In genomic region chr11:63920870-63921417, GRCh38 we compare ENCODE assay signal across 8 cellular contexts. TPM values are rescaled to one million over a fixed set of nuclear protein-coding genes. Genes with fewer than 3 reads are reported as not detected.
DNase-seq lines count a peak whose midpoint lies in the region; ATAC-seq and TF ChIP-seq lines count a peak whose summit lies in the region.

No MANE protein-coding gene starts in this region.

- POLR2A ChIA-PET in PC-3 (lab: Charles Lee; ENCODE audit: unreplicated experiment) = no interaction called here

- no peak overlapping the region for H3K9ac ChIP-seq in smooth muscle cell (ENCODE audit: low read depth)
- H3K9ac ChIP-seq in PC-3 (ENCODE audit: low read length) = no peak overlapping the region

- H3K4me2 ChIP-seq in smooth muscle cell (peak overlapping the region; percentile 99), PC-3 (ENCODE audit: low read length) (no peak overlapping the region)

- H3K27ac ChIP-seq in smooth muscle cell (ENCODE audit: low read depth) = no peak overlapping the region
- H3K27ac ChIP-seq in PC-3 (ENCODE audit: low read length) = no peak overlapping the region
- H3K27ac ChIP-seq in suprapubic skin = no peak overlapping the region

- H3F3A ChIP-seq in smooth muscle cell (ENCODE audit: low read depth) = no peaks in the 10 kb centered on the region
- H3F3A ChIP-seq in PC-3 (ENCODE audit: low read length, unreplicated experiment) = no peaks in the 10 kb centered on the region

- 0 out of 2 replicates have a peak, but pooled peaks cover 3% of the 10 kb centered on the region for H3K9me2 ChIP-seq in PC-3 (replicated peaks; ENCODE audit: low read length)

- H4K20me1 ChIP-seq in smooth muscle cell (ENCODE audit: low read depth) = peaks cover under 1% of the 10 kb centered on the region
- H4K20me1 ChIP-seq in PC-3 (ENCODE audit: low read length) = no peaks in the 10 kb centered on the region

- intact Hi-C loops in PC-3 (cut with micrococcal nuclease) = no loop called here

- H3K4me3 ChIP-seq in fibroblast of pulmonary artery (replicated peaks; ENCODE audit: low read depth, low read length) (no peak overlapping the region), smooth muscle cell (no peak overlapping the region), PC-3 (ENCODE audit: low read length) (no peak overlapping the region), suprapubic skin (no peak overlapping the region)

- CTCF ChIA-PET in PC-3 (lab: Charles Lee) = no interaction called here

- no TSS peak for BruUV-seq in PC-3 (replicated peaks; lab: Mats Ljungman, UMichigan)

- H3K36me3 ChIP-seq in smooth muscle cell (ENCODE audit: low read depth) (no peaks in the 10 kb centered on the region), PC-3 (ENCODE audit: low read depth, low read length) (no peaks in the 10 kb centered on the region), suprapubic skin (no peaks in the 10 kb centered on the region)

- H3K9me3 ChIP-seq in smooth muscle cell (replicated peaks; ENCODE audit: low read depth) (no peaks in the 10 kb centered on the region), PC-3 (ENCODE audit: low read length) (no peaks in the 10 kb centered on the region), suprapubic skin (no peaks in the 10 kb centered on the region)

- TF ChIP-seq POLR2A in suprapubic skin (IDR thresholded peaks at IDR 0.05) = no peak

- DNase-seq in GM20000 (ENCODE audit: low spot score) (peak; percentile 71), fibroblast of pulmonary artery (ENCODE audit: low read depth) (no peak), smooth muscle cell (lab: John Stamatoyannopoulos, UW; ENCODE audit: unreplicated experiment) (no peak), PC-3 (no peak), GM03348 (ENCODE audit: low spot score) (no peak), GF-D8 (lab: John Stamatoyannopoulos, UW) (no peak), suprapubic skin (ENCODE audit: low spot score in 2 of 2) (no peak)
- peak; percentile 34 to 53 for DNase-seq in activated CD4-positive, alpha-beta T cell treated with anti-CD3 and anti-CD28 coated beads, Interleukin-2, amount 50 U/mL, for 48 hours

- no peaks in the 10 kb centered on the region for H3K79me2 ChIP-seq in smooth muscle cell (ENCODE audit: low read depth)
- no peaks in the 10 kb centered on the region for H3K79me2 ChIP-seq in PC-3 (ENCODE audit: low read length)

- H3K4me1 ChIP-seq in smooth muscle cell (ENCODE audit: low read depth) = peaks cover 36% of the 10 kb centered on the region
- peaks cover 15% of the 10 kb centered on the region for H3K4me1 ChIP-seq in PC-3 (ENCODE audit: insufficient read depth, low read length)
- H3K4me1 ChIP-seq in suprapubic skin = peaks cover 43% of the 10 kb centered on the region

- peak; percentile 42 for TF ChIP-seq CTCF in GM20000 (IDR thresholded peaks at IDR 0.05; ENCODE audit: extremely low read depth, missing control alignments)
- peak; percentile 52 for TF ChIP-seq CTCF in fibroblast of pulmonary artery (IDR thresholded peaks at IDR 0.05; ENCODE audit: low read length, missing control alignments)
- peak; percentile 57 for TF ChIP-seq CTCF in smooth muscle cell (IDR thresholded peaks at IDR 0.05; ENCODE audit: borderline replicate concordance, insufficient read depth, poor library complexity, severe bottlenecking)
- no peak for TF ChIP-seq CTCF in PC-3 (conservative IDR thresholded peaks at IDR 0.05; ENCODE audit: low read depth, low read length)
- no peak for TF ChIP-seq CTCF in suprapubic skin (IDR thresholded peaks at IDR 0.05)

- H3K27me3 ChIP-seq in smooth muscle cell (ENCODE audit: low read depth) (no peaks in the 10 kb centered on the region), PC-3 (ENCODE audit: low read length) (no peaks in the 10 kb centered on the region; the same call in 1 of the 2 replicates), suprapubic skin (no peaks in the 10 kb centered on the region)

- no peak for TF ChIP-seq EP300 in suprapubic skin (IDR thresholded peaks at IDR 0.05)

- WGBS in smooth muscle cell (ENCODE audit: low lambda C conversion rate) = 33% methylated on average over 14 of the region's 15 CpGs
- WGBS in suprapubic skin = 67% methylated on average over 8 of the region's 15 CpGs

- H2AFZ ChIP-seq in smooth muscle cell (ENCODE audit: low read depth) = no peak overlapping the region
- H2AFZ ChIP-seq in PC-3 (ENCODE audit: low read length) = no peak overlapping the region

- ATAC-seq in PC-3 = no peak

RNA-seq across cellular contexts. Expression of gene RCOR2, which starts 4.0 kb away (rescaled TPM):
- total RNA-seq in smooth muscle cell = 5.5 and 8.5 TPM in 2 replicates
- 8.3 and 8.7 TPM in 2 replicates for polyA plus RNA-seq in smooth muscle cell
- 1.2 and 1.4 TPM in 2 replicates for total RNA-seq in PC-3 (2014; rRNA removed)
- under 1 TPM in 2 of 4 donors, not detected in 2; 0.21 to 0.34 TPM for total RNA-seq in suprapubic skin

RNA-seq across cellular contexts. Expression of gene NAA40, which starts 17.9 kb away (rescaled TPM):
- 11.3 and 16.5 TPM in 2 replicates for total RNA-seq in smooth muscle cell
- 7.6 and 11.1 TPM in 2 replicates for polyA plus RNA-seq in smooth muscle cell
- 20.9 and 26.7 TPM in 2 replicates for total RNA-seq in PC-3 (2014; rRNA removed)
- total RNA-seq in suprapubic skin = 10 to 100 TPM in 1 of 4 donors, 1 to 10 TPM in 3; 5.4 to 19.2 (median 8.2) TPM

RNA-seq across cellular contexts. Expression of gene COX8A, which starts 53.5 kb away (rescaled TPM):
- total RNA-seq in smooth muscle cell (432 and 551 TPM in 2 replicates), PC-3 (2014; rRNA removed) (1,480 and 1,500 TPM in 2 replicates), suprapubic skin (100 to 1,000 TPM; 352 to 718 (median 708) TPM)
- 534 and 549 TPM in 2 replicates for polyA plus RNA-seq in smooth muscle cell

Comparison
In these comparisons a context has a peak if more than half of its experiments do, and no peak if none do; other contexts are left out.
1. DNase-seq: peak in GM20000 (single experiment) and activated CD4-positive, alpha-beta T cell treated with anti-CD3 and anti-CD28 coated beads, Interleukin-2, amount 50 U/mL, for 48 hours (2 of 2); none in fibroblast of pulmonary artery (single experiment), smooth muscle cell (single experiment), PC-3 (single experiment), GM03348 (single experiment), GF-D8 (single experiment) and suprapubic skin (0 of 2).
2. CTCF ChIP-seq: peak in GM20000 (single experiment), fibroblast of pulmonary artery (single experiment) and smooth muscle cell (single experiment); none in PC-3 (single experiment) and suprapubic skin (0 of 2).